In genomic region chr4:176779421-176779820, GRCh38 we compare ENCODE assay signal across 21 cellular contexts. TPM values are rescaled to one million over a fixed set of nuclear protein-coding genes. Genes with fewer than 3 reads are reported as not detected.
"Had no signal": no experiment of that assay in that cellular context is flagged by ENCODE, and none has a peak within 500 bp of the region (broad histone marks: within the 10 kb centered on the region; RNA-seq: fewer than 3 reads in every experiment).

No MANE protein-coding gene starts in this region.

- H3K27ac Mint-ChIP-seq: activated naive CD4-positive, alpha-beta T cell treated with anti-CD3 and anti-CD28 coated beads, Interleukin-2, amount 50 U/mL, for 72 hours had no signal

- H3K4me3 Mint-ChIP-seq: nephron had no signal

- ATAC-seq: activated CD4-positive, CD25-positive, alpha-beta regulatory T cell treated with anti-CD3 and anti-CD28 coated beads, Interleukin-2, amount 50 U/mL, for 24 hours; activated naive CD4-positive, alpha-beta T cell treated with anti-CD3 and anti-CD28 coated beads, Interleukin-2, amount 50 U/mL, for 72 hours; foreskin keratinocyte; left lung had no signal

- H3K9me3 ChIP-seq: adrenal gland, left lung, right atrium auricular region, stomach had no signal

- H3K4me3 ChIP-seq: adrenal gland, cardiac muscle cell, dorsolateral prefrontal cortex, left lung, right atrium auricular region, skin epidermis, stomach had no signal

- H3K27me3 ChIP-seq: adrenal gland, cardiac muscle cell, dorsolateral prefrontal cortex, foreskin keratinocyte, left lung, right atrium auricular region, stomach had no signal

- H3K36me3 ChIP-seq: adrenal gland, cardiac muscle cell, left lung, right atrium auricular region, stomach had no signal

- DNase-seq: activated CD4-positive, alpha-beta T cell treated with anti-CD3 and anti-CD28 coated beads, Interleukin-2, amount 50 U/mL, for 1 hour; activated gamma-delta T cell treated with Interleukin-2 at 50 U/mL for 16 hours; adrenal gland; dorsolateral prefrontal cortex; foreskin keratinocyte; kidney; left lung; midbrain; posterior cingulate gyrus; stimulated activated CD4-positive, alpha-beta T cell treated with anti-CD3 and anti-CD28 coated beads, Interleukin-15, amount 100 ng/mL, for 24 hours; stimulated activated CD4-positive, alpha-beta T cell treated with anti-CD3 and anti-CD28 coated beads, Interleukin-4, amount 100 ng/mL, for 1 hour; stomach; trophoblast cell had no signal

- H3K36me3 Mint-ChIP-seq: activated naive CD4-positive, alpha-beta T cell treated with anti-CD3 and anti-CD28 coated beads, Interleukin-2, amount 50 U/mL, for 72 hours had no signal

- H3K9me3 Mint-ChIP-seq: activated naive CD4-positive, alpha-beta T cell treated with anti-CD3 and anti-CD28 coated beads, Interleukin-2, amount 50 U/mL, for 72 hours; nephron had no signal

- H3K27ac ChIP-seq: cardiac muscle cell, dorsolateral prefrontal cortex, foreskin keratinocyte, left lung, right atrium auricular region, stomach had no signal

RNA-seq across cellular contexts. Expression of gene VEGFC, which starts 13.3 kb away (rescaled TPM):
- total RNA-seq: activated CD8-positive, alpha-beta memory T cell treated with anti-CD3 and anti-CD28 coated beads for 36 hours; activated naive CD4-positive, alpha-beta T cell treated with anti-CD3 and anti-CD28 coated beads, Interleukin-2, amount 50 U/mL, for 72 hours; T-helper 1 cell treated with Interleukin-12 subunit alpha and Interleukin-12 subunit beta and Interleukin-4 antibody, amounts not matched to agents 30 ng/mL and 1 ng/mL, for 36 hours had no signal
